In the genomic region with DNA sequence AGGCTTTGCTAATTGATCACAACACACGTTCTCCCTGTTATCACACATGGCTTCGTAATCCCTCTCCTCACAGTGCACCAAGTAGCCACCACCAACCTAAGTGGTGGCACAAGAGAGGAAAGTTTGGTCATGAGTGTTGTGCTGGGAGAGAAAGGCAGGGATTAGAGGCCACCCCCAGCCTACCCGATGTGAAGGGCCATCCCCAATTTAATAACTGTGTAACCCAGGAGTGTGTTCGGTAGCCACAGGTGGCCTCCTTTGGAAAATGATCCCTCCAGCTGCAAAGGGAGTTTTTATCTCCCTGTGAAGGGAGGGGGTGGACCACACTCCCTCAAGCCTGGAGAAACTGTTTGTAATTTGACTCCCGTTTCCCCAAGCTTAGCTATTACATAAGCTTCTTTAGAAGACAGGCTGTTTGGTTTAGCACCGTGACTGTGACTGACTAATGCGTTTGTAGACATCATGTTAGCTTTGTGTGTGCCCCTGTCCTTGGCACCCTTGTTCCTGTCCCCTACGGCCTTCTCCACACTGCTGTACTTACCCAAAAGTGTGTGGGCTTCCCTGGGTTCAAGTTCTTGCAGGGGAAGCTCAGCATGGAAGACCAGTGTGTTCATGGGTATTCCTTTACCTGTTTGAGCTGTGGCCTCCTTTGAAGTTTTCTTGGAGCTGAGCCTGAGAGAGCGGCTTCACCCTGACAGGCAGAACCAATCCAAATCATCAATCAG, we compare ENCODE assay signal across 1 cellular context.
A peak's percentile ranks its signal among the peaks of the same experiment; 100 is the strongest.
TF ChIP-seq lines count a peak whose summit lies in the region.

No MANE protein-coding gene starts in this region.

TF ChIP-seq in HepG2, 621 proteins besides CTCF, POLR2A, EP300 and RAD21 (continued from another document and continues in another):
- TF ChIP-seq, protein P1, sequence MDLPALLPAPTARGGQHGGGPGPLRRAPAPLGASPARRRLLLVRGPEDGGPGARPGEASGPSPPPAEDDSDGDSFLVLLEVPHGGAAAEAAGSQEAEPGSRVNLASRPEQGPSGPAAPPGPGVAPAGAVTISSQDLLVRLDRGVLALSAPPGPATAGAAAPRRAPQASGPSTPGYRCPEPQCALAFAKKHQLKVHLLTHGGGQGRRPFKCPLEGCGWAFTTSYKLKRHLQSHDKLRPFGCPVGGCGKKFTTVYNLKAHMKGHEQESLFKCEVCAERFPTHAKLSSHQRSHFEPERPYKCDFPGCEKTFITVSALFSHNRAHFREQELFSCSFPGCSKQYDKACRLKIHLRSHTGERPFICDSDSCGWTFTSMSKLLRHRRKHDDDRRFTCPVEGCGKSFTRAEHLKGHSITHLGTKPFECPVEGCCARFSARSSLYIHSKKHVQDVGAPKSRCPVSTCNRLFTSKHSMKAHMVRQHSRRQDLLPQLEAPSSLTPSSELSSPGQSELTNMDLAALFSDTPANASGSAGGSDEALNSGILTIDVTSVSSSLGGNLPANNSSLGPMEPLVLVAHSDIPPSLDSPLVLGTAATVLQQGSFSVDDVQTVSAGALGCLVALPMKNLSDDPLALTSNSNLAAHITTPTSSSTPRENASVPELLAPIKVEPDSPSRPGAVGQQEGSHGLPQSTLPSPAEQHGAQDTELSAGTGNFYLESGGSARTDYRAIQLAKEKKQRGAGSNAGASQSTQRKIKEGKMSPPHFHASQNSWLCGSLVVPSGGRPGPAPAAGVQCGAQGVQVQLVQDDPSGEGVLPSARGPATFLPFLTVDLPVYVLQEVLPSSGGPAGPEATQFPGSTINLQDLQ (CRISPR knock-in tag; IDR thresholded peaks at IDR 0.05) = no peak
- TF ChIP-seq ZSCAN22 (CRISPR knock-in tag; IDR thresholded peaks at IDR 0.05) = 0 out of 2 replicates have a peak, but pooled peaks have one; percentile 47
- TF ChIP-seq ASH2L (IDR thresholded peaks at IDR 0.05; ENCODE audit: insufficient read length, low read depth, low read length) = peak; percentile 32
- TF ChIP-seq, protein P2, sequence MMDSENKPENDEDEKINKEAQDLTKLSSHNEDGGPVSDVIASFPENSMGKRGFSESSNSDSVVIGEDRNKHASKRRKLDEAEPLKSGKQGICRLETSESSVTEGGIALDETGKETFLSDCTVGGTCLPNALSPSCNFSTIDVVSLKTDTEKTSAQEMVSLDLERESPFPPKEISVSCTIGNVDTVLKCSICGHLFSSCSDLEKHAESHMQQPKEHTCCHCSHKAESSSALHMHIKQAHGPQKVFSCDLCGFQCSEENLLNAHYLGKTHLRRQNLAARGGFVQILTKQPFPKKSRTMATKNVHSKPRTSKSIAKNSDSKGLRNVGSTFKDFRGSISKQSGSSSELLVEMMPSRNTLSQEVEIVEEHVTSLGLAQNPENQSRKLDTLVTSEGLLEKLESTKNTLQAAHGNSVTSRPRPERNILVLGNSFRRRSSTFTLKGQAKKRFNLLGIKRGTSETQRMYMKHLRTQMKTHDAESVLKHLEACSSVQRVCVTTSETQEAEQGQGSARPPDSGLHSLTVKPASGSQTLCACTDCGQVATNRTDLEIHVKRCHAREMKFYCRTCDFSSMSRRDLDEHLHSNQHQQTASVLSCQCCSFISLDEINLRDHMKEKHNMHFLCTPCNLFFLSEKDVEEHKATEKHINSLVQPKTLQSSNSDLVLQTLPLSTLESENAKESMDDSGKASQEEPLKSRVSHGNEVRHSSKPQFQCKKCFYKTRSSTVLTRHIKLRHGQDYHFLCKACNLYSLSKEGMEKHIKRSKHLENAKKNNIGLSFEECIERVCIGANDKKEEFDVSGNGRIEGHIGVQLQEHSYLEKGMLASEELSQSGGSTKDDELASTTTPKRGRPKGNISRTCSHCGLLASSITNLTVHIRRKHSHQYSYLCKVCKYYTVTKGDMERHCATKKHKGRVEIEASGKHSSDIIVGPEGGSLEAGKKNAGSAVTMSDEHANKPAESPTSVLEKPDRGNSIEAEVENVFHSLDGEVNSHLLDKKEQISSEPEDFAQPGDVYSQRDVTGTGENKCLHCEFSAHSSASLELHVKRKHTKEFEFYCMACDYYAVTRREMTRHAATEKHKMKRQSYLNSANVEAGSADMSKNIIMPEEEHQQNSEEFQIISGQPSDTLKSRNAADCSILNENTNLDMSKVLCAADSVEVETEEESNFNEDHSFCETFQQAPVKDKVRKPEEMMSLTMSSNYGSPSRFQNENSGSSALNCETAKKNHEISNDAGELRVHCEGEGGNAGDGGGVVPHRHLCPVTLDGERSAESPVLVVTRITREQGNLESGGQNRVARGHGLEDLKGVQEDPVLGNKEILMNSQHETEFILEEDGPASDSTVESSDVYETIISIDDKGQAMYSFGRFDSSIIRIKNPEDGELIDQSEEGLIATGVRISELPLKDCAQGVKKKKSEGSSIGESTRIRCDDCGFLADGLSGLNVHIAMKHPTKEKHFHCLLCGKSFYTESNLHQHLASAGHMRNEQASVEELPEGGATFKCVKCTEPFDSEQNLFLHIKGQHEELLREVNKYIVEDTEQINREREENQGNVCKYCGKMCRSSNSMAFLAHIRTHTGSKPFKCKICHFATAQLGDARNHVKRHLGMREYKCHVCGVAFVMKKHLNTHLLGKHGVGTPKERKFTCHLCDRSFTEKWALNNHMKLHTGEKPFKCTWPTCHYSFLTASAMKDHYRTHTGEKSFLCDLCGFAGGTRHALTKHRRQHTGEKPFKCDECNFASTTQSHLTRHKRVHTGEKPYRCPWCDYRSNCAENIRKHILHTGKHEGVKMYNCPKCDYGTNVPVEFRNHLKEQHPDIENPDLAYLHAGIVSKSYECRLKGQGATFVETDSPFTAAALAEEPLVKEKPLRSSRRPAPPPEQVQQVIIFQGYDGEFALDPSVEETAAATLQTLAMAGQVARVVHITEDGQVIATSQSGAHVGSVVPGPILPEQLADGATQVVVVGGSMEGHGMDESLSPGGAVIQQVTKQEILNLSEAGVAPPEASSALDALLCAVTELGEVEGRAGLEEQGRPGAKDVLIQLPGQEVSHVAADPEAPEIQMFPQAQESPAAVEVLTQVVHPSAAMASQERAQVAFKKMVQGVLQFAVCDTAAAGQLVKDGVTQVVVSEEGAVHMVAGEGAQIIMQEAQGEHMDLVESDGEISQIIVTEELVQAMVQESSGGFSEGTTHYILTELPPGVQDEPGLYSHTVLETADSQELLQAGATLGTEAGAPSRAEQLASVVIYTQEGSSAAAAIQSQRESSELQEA (CRISPR knock-in tag; IDR thresholded peaks at IDR 0.05; ENCODE audit: not compliant biosample characterization) = peak; percentile 75
- TF ChIP-seq, protein P3, sequence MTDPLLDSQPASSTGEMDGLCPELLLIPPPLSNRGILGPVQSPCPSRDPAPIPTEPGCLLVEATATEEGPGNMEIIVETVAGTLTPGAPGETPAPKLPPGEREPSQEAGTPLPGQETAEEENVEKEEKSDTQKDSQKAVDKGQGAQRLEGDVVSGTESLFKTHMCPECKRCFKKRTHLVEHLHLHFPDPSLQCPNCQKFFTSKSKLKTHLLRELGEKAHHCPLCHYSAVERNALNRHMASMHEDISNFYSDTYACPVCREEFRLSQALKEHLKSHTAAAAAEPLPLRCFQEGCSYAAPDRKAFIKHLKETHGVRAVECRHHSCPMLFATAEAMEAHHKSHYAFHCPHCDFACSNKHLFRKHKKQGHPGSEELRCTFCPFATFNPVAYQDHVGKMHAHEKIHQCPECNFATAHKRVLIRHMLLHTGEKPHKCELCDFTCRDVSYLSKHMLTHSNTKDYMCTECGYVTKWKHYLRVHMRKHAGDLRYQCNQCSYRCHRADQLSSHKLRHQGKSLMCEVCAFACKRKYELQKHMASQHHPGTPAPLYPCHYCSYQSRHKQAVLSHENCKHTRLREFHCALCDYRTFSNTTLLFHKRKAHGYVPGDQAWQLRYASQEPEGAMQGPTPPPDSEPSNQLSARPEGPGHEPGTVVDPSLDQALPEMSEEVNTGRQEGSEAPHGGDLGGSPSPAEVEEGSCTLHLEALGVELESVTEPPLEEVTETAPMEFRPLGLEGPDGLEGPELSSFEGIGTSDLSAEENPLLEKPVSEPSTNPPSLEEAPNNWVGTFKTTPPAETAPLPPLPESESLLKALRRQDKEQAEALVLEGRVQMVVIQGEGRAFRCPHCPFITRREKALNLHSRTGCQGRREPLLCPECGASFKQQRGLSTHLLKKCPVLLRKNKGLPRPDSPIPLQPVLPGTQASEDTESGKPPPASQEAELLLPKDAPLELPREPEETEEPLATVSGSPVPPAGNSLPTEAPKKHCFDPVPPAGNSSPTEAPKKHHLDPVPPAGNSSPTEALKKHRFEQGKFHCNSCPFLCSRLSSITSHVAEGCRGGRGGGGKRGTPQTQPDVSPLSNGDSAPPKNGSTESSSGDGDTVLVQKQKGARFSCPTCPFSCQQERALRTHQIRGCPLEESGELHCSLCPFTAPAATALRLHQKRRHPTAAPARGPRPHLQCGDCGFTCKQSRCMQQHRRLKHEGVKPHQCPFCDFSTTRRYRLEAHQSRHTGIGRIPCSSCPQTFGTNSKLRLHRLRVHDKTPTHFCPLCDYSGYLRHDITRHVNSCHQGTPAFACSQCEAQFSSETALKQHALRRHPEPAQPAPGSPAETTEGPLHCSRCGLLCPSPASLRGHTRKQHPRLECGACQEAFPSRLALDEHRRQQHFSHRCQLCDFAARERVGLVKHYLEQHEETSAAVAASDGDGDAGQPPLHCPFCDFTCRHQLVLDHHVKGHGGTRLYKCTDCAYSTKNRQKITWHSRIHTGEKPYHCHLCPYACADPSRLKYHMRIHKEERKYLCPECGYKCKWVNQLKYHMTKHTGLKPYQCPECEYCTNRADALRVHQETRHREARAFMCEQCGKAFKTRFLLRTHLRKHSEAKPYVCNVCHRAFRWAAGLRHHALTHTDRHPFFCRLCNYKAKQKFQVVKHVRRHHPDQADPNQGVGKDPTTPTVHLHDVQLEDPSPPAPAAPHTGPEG (CRISPR knock-in tag; IDR thresholded peaks at IDR 0.05) = peak; percentile 57; the same call in 1 of the 2 replicates
- TF ChIP-seq, protein P4, sequence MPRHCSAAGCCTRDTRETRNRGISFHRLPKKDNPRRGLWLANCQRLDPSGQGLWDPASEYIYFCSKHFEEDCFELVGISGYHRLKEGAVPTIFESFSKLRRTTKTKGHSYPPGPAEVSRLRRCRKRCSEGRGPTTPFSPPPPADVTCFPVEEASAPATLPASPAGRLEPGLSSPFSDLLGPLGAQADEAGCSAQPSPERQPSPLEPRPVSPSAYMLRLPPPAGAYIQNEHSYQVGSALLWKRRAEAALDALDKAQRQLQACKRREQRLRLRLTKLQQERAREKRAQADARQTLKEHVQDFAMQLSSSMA (CRISPR knock-in tag; IDR thresholded peaks at IDR 0.05) = no peak
- TF ChIP-seq ZFP62 (CRISPR knock-in tag; IDR thresholded peaks at IDR 0.05) = 0 out of 2 replicates have a peak, but pooled peaks have one; percentile 81
- peak; percentile 77; the same call in 1 of the 2 replicates for TF ChIP-seq ZKSCAN8 (CRISPR knock-in tag; IDR thresholded peaks at IDR 0.05; ENCODE audit: borderline replicate concordance)
- TF ChIP-seq BRD4 (CRISPR knock-in tag; IDR thresholded peaks at IDR 0.05) = peak; percentile 28; the same call in 1 of the 2 replicates
- peak; percentile 90 for TF ChIP-seq MIXL1 (CRISPR knock-in tag; IDR thresholded peaks at IDR 0.05)
- no peak for TF ChIP-seq DNMT3B (CRISPR knock-in tag; conservative IDR thresholded peaks at IDR 0.05)
- TF ChIP-seq HIVEP1 (CRISPR knock-in tag; IDR thresholded peaks at IDR 0.05) = no peak; the same call in 1 of the 2 replicates
- TF ChIP-seq, protein P5, sequence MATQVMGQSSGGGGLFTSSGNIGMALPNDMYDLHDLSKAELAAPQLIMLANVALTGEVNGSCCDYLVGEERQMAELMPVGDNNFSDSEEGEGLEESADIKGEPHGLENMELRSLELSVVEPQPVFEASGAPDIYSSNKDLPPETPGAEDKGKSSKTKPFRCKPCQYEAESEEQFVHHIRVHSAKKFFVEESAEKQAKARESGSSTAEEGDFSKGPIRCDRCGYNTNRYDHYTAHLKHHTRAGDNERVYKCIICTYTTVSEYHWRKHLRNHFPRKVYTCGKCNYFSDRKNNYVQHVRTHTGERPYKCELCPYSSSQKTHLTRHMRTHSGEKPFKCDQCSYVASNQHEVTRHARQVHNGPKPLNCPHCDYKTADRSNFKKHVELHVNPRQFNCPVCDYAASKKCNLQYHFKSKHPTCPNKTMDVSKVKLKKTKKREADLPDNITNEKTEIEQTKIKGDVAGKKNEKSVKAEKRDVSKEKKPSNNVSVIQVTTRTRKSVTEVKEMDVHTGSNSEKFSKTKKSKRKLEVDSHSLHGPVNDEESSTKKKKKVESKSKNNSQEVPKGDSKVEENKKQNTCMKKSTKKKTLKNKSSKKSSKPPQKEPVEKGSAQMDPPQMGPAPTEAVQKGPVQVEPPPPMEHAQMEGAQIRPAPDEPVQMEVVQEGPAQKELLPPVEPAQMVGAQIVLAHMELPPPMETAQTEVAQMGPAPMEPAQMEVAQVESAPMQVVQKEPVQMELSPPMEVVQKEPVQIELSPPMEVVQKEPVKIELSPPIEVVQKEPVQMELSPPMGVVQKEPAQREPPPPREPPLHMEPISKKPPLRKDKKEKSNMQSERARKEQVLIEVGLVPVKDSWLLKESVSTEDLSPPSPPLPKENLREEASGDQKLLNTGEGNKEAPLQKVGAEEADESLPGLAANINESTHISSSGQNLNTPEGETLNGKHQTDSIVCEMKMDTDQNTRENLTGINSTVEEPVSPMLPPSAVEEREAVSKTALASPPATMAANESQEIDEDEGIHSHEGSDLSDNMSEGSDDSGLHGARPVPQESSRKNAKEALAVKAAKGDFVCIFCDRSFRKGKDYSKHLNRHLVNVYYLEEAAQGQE (IDR thresholded peaks at IDR 0.05; ENCODE audit: borderline replicate concordance in 1 of 2, low read depth in 1 of 2, low read length in 2 of 2) = no peak
